Comparison of ENCODE assay signal across 7 cellular contexts in genomic region chr18:2655954-2656236, GRCh38. TPM values are rescaled to one million over a fixed set of nuclear protein-coding genes. Genes with fewer than 3 reads are reported as not detected.
DNase-seq lines count a peak whose midpoint lies in the region; ATAC-seq, FAIRE-seq and TF ChIP-seq lines count a peak whose summit lies in the region.

No MANE protein-coding gene starts in this region.

- ATAC-seq in GM18870 (IDR thresholded peaks at IDR 0.05; ENCODE audit: unreplicated experiment), result peak; percentile 18
- peak; percentile 28 for ATAC-seq in HG02938 (IDR thresholded peaks at IDR 0.05; ENCODE audit: unreplicated experiment)
- no peak; the same call in 1 of the 2 replicates for ATAC-seq in WTC11
- no peak for ATAC-seq in gastroesophageal sphincter

- CTCF ChIA-PET in WTC11 (lab: Charles Lee), result no interaction called here

- peak overlapping the region; percentile 86 to 100 (median 98) for H3K27ac ChIP-seq in gastroesophageal sphincter

- peak overlapping the region; percentile 73 to 89 for H3K4me3 ChIP-seq in gastroesophageal sphincter
- H3K4me3 ChIP-seq in skeletal muscle satellite cell (ENCODE audit: low read length), result peak overlapping the region; percentile 90

- DNase-seq in WTC11 (ENCODE audit: low spot score) (no peak), cerebellum (ENCODE audit: low spot score) (no peak), GM19239 (ENCODE audit: insufficient read length, low spot score) (no peak)

- peaks cover 3% of the 10 kb centered on the region; the same call in 1 of the 2 replicates for H3K9me3 Mint-ChIP-seq in WTC11

- H3K27ac Mint-ChIP-seq in WTC11, result no peak overlapping the region

- no peak for TF ChIP-seq EP300 in gastroesophageal sphincter (IDR thresholded peaks at IDR 0.05)

- TF ChIP-seq CTCF in WTC11 (IDR thresholded peaks at IDR 0.05) (no peak), gastroesophageal sphincter (IDR thresholded peaks at IDR 0.05) (peak in 2 of 4 experiments; percentile 1 to 3)

- POLR2A ChIA-PET in WTC11 (lab: Charles Lee), result no interaction called here

- FAIRE-seq in GM19239 (lab: Jason Lieb, UNC), result no peak

- peaks cover 4% of the 10 kb centered on the region for H3K36me3 Mint-ChIP-seq in WTC11

- no CpG with 5 or more reads among the region's 37 CpGs for WGBS in gastroesophageal sphincter (ENCODE audit: low coverage in 1 of 2), 2 donors

- H3K9me3 ChIP-seq in gastroesophageal sphincter, result no peaks in the 10 kb centered on the region
- no peaks in the 10 kb centered on the region for H3K9me3 ChIP-seq in skeletal muscle satellite cell (replicated peaks; ENCODE audit: low read length)

- peaks cover 32% of the 10 kb centered on the region for H3K4me1 Mint-ChIP-seq in WTC11

- no peak for TF ChIP-seq POLR2A in gastroesophageal sphincter (IDR thresholded peaks at IDR 0.05)

- peaks cover 51% of the 10 kb centered on the region for H3K27me3 Mint-ChIP-seq in WTC11 (ENCODE audit: low read depth)

- H3K4me3 Mint-ChIP-seq in WTC11, result peak overlapping the region; percentile 88

- H3K4me1 ChIP-seq in gastroesophageal sphincter (peaks cover 0 to 41% (median 4%) of the 10 kb centered on the region in 3 donors), skeletal muscle satellite cell (ENCODE audit: control insufficient read depth, insufficient read depth, low read length) (peaks cover 27% of the 10 kb centered on the region)

- no peaks in the 10 kb centered on the region for H3K36me3 ChIP-seq in gastroesophageal sphincter
- H3K36me3 ChIP-seq in skeletal muscle satellite cell (ENCODE audit: insufficient read depth, low read length), result peaks cover 3% of the 10 kb centered on the region

- no peaks in the 10 kb centered on the region for H3K27me3 ChIP-seq in gastroesophageal sphincter
- no peaks in the 10 kb centered on the region for H3K27me3 ChIP-seq in skeletal muscle satellite cell (ENCODE audit: control insufficient read depth, insufficient read depth, low read length)

- H3K4me2 ChIP-seq in skeletal muscle satellite cell (ENCODE audit: low read length), result peak overlapping the region; percentile 87

- H3K9ac ChIP-seq in skeletal muscle satellite cell (ENCODE audit: low read depth, low read length), result peak overlapping the region; percentile 91

TF ChIP-seq in WTC11, 78 proteins besides CTCF, POLR2A, EP300 and RAD21 (continues in another document):
- TF ChIP-seq ZBTB43 (CRISPR knock-in tag; IDR thresholded peaks at IDR 0.05) (no peak), PREB (CRISPR knock-in tag; IDR thresholded peaks at IDR 0.05; ENCODE audit: borderline replicate concordance) (no peak), GABPB1 (CRISPR knock-in tag; IDR thresholded peaks at IDR 0.05) (0 out of 2 replicates have a peak, but pooled peaks have one; percentile 5), HMGA2 (CRISPR knock-in tag; IDR thresholded peaks at IDR 0.05) (no peak), NFE2L1 (CRISPR knock-in tag; IDR thresholded peaks at IDR 0.05) (no peak), FOXP1 (CRISPR knock-in tag; IDR thresholded peaks at IDR 0.05; ENCODE audit: borderline replicate concordance) (no peak), FOXK1 (CRISPR knock-in tag; IDR thresholded peaks at IDR 0.05) (0 out of 2 replicates have a peak, but pooled peaks have one; percentile 5), ZNF671 (CRISPR knock-in tag; IDR thresholded peaks at IDR 0.05) (no peak), TCF7 (CRISPR knock-in tag; IDR thresholded peaks at IDR 0.05; ENCODE audit: low read depth) (no peak), ERG (CRISPR knock-in tag; IDR thresholded peaks at IDR 0.05) (no peak), ZNF532 (CRISPR knock-in tag; IDR thresholded peaks at IDR 0.05; ENCODE audit: borderline replicate concordance) (no peak), NFYB (CRISPR knock-in tag; conservative IDR thresholded peaks at IDR 0.05; ENCODE audit: low read depth) (no peak), ZNF232 (CRISPR knock-in tag; IDR thresholded peaks at IDR 0.05) (no peak), CDX4 (CRISPR knock-in tag; IDR thresholded peaks at IDR 0.05; ENCODE audit: borderline replicate concordance) (no peak), SMAD3 (CRISPR knock-in tag; IDR thresholded peaks at IDR 0.05; ENCODE audit: borderline replicate concordance) (no peak), NR2C2 (CRISPR knock-in tag; IDR thresholded peaks at IDR 0.05) (no peak), KAT7 (CRISPR knock-in tag; IDR thresholded peaks at IDR 0.05; ENCODE audit: borderline replicate concordance) (peak; percentile 87), TEAD1 (CRISPR knock-in tag; IDR thresholded peaks at IDR 0.05) (0 out of 2 replicates have a peak, but pooled peaks have one; percentile 5)

RNA-seq across cellular contexts. Expression of gene SMCHD1, which starts 0.4 kb away (rescaled TPM):
- total RNA-seq in WTC11 (2021) (30.6 to 33.0 TPM (median 30.9 TPM) in 3 replicates), gastroesophageal sphincter (10 to 100 TPM; 49.8 to 85.6 (median 68.0) TPM), cerebellum (184 TPM)
- total RNA-seq in skeletal muscle satellite cell (2012; rRNA removed), result 43.5 and 49.2 TPM in 2 replicates

Comparison
In these comparisons a context has a peak if more than half of its experiments do, and no peak if none do; other contexts are left out.
1. ATAC-seq: peak in GM18870 (single experiment) and HG02938 (single experiment); none in WTC11 (single experiment) and gastroesophageal sphincter (single experiment).